In genomic region chr9:89806371-89807100, GRCh38 we compare ENCODE assay signal across 1 cellular context.
TF ChIP-seq lines count a peak whose summit lies in the region.

No MANE protein-coding gene starts in this region.

TF ChIP-seq in H1, 55 proteins besides CTCF, POLR2A, EP300 and RAD21 (continued from another document):
- no peak for TF ChIP-seq SAP30 (IDR thresholded peaks at IDR 0.05; ENCODE audit: insufficient read depth, insufficient replicate concordance, low read length)
- no peak for TF ChIP-seq EGR1 (IDR thresholded peaks at IDR 0.05; ENCODE audit: borderline replicate concordance, low read depth, low read length)
- no peak for TF ChIP-seq TAF1 (IDR thresholded peaks at IDR 0.05; ENCODE audit: low read depth, low read length)
- no peak for TF ChIP-seq SIN3A (conservative IDR thresholded peaks at IDR 0.05 in 1 of 2, IDR thresholded peaks at IDR 0.05 in 1 of 2; ENCODE audit: low read depth in 1 of 2, low read length in 2 of 2)
- TF ChIP-seq BCL11A (IDR thresholded peaks at IDR 0.05; ENCODE audit: low read depth in 2 of 2, low read length in 2 of 2) = no peak
- TF ChIP-seq, protein P1, sequence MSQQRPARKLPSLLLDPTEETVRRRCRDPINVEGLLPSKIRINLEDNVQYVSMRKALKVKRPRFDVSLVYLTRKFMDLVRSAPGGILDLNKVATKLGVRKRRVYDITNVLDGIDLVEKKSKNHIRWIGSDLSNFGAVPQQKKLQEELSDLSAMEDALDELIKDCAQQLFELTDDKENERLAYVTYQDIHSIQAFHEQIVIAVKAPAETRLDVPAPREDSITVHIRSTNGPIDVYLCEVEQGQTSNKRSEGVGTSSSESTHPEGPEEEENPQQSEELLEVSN (IDR thresholded peaks at IDR 0.05) = no peak
- no peak for TF ChIP-seq ASH2L (IDR thresholded peaks at IDR 0.05; ENCODE audit: low read length)
- TF ChIP-seq SUZ12 (IDR thresholded peaks at IDR 0.05; ENCODE audit: low read length) = no peak
- TF ChIP-seq CREB1 (IDR thresholded peaks at IDR 0.05) = no peak
- no peak for TF ChIP-seq RFX5 (IDR thresholded peaks at IDR 0.05; ENCODE audit: borderline replicate concordance, low read depth, low read length)
- TF ChIP-seq SP2 (IDR thresholded peaks at IDR 0.05; ENCODE audit: low read length) = no peak
- TF ChIP-seq RBBP5 (IDR thresholded peaks at IDR 0.05; ENCODE audit: borderline replicate concordance, low read depth, low read length) = no peak
- TF ChIP-seq, protein P2, sequence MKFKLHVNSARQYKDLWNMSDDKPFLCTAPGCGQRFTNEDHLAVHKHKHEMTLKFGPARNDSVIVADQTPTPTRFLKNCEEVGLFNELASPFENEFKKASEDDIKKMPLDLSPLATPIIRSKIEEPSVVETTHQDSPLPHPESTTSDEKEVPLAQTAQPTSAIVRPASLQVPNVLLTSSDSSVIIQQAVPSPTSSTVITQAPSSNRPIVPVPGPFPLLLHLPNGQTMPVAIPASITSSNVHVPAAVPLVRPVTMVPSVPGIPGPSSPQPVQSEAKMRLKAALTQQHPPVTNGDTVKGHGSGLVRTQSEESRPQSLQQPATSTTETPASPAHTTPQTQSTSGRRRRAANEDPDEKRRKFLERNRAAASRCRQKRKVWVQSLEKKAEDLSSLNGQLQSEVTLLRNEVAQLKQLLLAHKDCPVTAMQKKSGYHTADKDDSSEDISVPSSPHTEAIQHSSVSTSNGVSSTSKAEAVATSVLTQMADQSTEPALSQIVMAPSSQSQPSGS (IDR thresholded peaks at IDR 0.05; ENCODE audit: low read length) = no peak
- no peak for TF ChIP-seq HDAC6 (IDR thresholded peaks at IDR 0.05; ENCODE audit: low read depth, low read length)
- TF ChIP-seq CTBP2 (IDR thresholded peaks at IDR 0.05; ENCODE audit: borderline replicate concordance, insufficient read depth, insufficient read length, low read length) = no peak
- TF ChIP-seq EZH2 (IDR thresholded peaks at IDR 0.05; ENCODE audit: low read depth, low read length, severe bottlenecking) = no peak
- TF ChIP-seq KDM4A (IDR thresholded peaks at IDR 0.05; ENCODE audit: low read depth, low read length, severe bottlenecking) = no peak
